9 cellular contexts compared by ENCODE assay signal in the genomic region with DNA sequence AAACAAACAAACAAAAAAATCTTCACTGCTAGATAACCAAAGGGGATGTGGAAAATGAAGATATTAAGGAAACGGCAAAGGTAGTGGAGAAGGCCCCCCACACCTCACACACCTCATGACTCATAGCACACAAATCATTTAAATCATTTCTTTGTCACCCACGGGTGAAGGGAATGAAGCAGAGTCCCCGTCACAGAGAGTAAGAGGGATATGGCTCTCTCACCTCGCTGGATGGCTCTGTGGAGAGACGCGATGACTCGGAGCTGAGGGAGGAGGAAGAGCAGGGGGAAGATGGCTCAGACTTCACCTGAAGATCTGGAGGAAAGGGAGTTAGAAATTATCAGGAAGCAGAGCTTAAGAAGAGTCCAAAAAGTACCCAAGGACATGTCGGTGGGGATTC. TPM values are rescaled to one million over a fixed set of nuclear protein-coding genes. Genes with fewer than 3 reads are reported as not detected.
DNase-seq lines count a peak whose midpoint lies in the region; ATAC-seq, FAIRE-seq and TF ChIP-seq lines count a peak whose summit lies in the region.
"Had no signal": no experiment of that assay in that cellular context is flagged by ENCODE, and none has a peak within 500 bp of the region (broad histone marks: within the 10 kb centered on the region; RNA-seq: fewer than 3 reads in every experiment).

No MANE protein-coding gene starts in this region.

- TF ChIP-seq POLR2A in NB4 (IDR thresholded peaks at IDR 0.05; ENCODE audit: extremely low read depth, insufficient read length) (no peak), H1 (IDR thresholded peaks at IDR 0.05; ENCODE audit: control extremely low read depth in 1 of 2, low read depth in 2 of 2, low read length in 2 of 2) (no peak)

- no peak for FAIRE-seq in H1 (lab: Jason Lieb, UNC)

- H2AK5ac ChIP-seq in H1 (ENCODE audit: low read depth, low read length): no peak overlapping the region

- no peak overlapping the region for H3K4ac ChIP-seq in H1 (replicated peaks; ENCODE audit: insufficient read length, low read depth, low read length)

- peak overlapping the region; percentile 17; the same call in 1 of the 2 replicates for H2BK12ac ChIP-seq in H1 (ENCODE audit: low read depth, low read length)

- DNase-seq in NB4 (ENCODE audit: low read depth) (no peak), H1 (ENCODE audit: low read depth in 1 of 2, low spot score in 2 of 2) (no peak), KBM-7 (no peak), AG08395 (ENCODE audit: low spot score) (no peak), NCI-H524 treated with DMSO at 0.1 percent for 48 hours (lab: John Stamatoyannopoulos, UW) (no peak)
- DNase-seq: NCI-H1092 treated with DMSO at 0.1 percent for 48 hours had no signal

- H3K27me3 ChIP-seq in BLaER1 (no peaks in the 10 kb centered on the region), H1 (replicated peaks in 1 of 4; ENCODE audit: control insufficient read depth in 3 of 4, extremely low read depth in 1 of 4, insufficient read depth in 3 of 4, low read length in 3 of 4) (no peaks in the 10 kb centered on the region), neuron (ENCODE audit: insufficient read depth, low read length) (no peaks in the 10 kb centered on the region)

- no peak for TF ChIP-seq RAD21 in H1 (IDR thresholded peaks at IDR 0.05 in 1 of 2, conservative IDR thresholded peaks at IDR 0.05 in 1 of 2; ENCODE audit: low read depth in 2 of 2, low read length in 2 of 2)

- no peak for TF ChIP-seq CTCF in NB4 (IDR thresholded peaks at IDR 0.05; ENCODE audit: low read depth, low read length)
- no peak for TF ChIP-seq CTCF in H1 (IDR thresholded peaks at IDR 0.05; ENCODE audit: control extremely low read depth in 1 of 3, insufficient read depth in 1 of 3, low read depth in 1 of 3, low read length in 3 of 3)

- WGBS in H1 (ENCODE audit: extremely low coverage in 1 of 2, insufficient coverage in 1 of 2, insufficient read length in 1 of 2, insufficient replicate concordance in 2 of 2, low coverage in 1 of 2, low lambda C conversion rate in 2 of 2, missing lambda C conversion rate in 1 of 2), 2 experiments: 86% methylated on average over 8 of the region's 8 CpGs; no CpG with 5 or more reads in 1 of the 2 experiments

- H3K4me1 ChIP-seq in BLaER1 (peaks cover 35% of the 10 kb centered on the region), H1 (replicated peaks in 1 of 4; ENCODE audit: control insufficient read depth in 3 of 4, insufficient read depth in 4 of 4, low read length in 3 of 4) (peaks cover 3 to 19% (median 8%) of the 10 kb centered on the region in 4 experiments; a peak in 6 of 7 replicates), neuron (ENCODE audit: insufficient read depth, low read length) (peaks cover 24% of the 10 kb centered on the region)

- CTCF ChIA-PET in H1 (lab: Charles Lee; ENCODE audit: partially characterized antibody): interaction anchor here (0.8 to 5.6 kb wide), 8 partner anchors 9 to 62 kb away, joined by 3 to 76 read pairs (median 7); a partner anchor contains a TSS

- no peak overlapping the region for H2BK20ac ChIP-seq in H1 (ENCODE audit: low read length)

- 0 out of 2 replicates have a peak overlapping the region, but pooled peaks have one; percentile 37 for H2BK15ac ChIP-seq in H1 (ENCODE audit: low read length)

- H4K20me1 ChIP-seq in BLaER1 (no peaks in the 10 kb centered on the region; the same call in 1 of the 2 replicates), H1 (replicated peaks in 1 of 2; ENCODE audit: control insufficient read depth in 1 of 2, insufficient read depth in 2 of 2, low read length in 2 of 2) (peaks cover 0 to 1% of the 10 kb centered on the region in 2 experiments)

- H3K27ac ChIP-seq in BLaER1 (no peak overlapping the region), H1 (ENCODE audit: low read depth, low read length) (peak overlapping the region; percentile 98; the same call in 1 of the 2 replicates)

- no peak overlapping the region for H2BK120ac ChIP-seq in H1 (replicated peaks; ENCODE audit: low read depth, low read length)

- H3K36me3 ChIP-seq in BLaER1 (peaks cover 50% of the 10 kb centered on the region), H1 (ENCODE audit: control insufficient read depth in 2 of 4, insufficient read depth in 4 of 4, low read length in 3 of 4) (peaks cover 0 to 10% (median 4%) of the 10 kb centered on the region in 4 experiments; a peak in 4 of 8 replicates), neuron (ENCODE audit: insufficient read depth, low read length) (peaks cover 29% of the 10 kb centered on the region)

- H3K18ac ChIP-seq in H1 (ENCODE audit: extremely low read depth, low read length): no peak overlapping the region

- peak overlapping the region; percentile 92 for H3K4me3 ChIP-seq in BLaER1
- H3K4me3 ChIP-seq in NB4 (ENCODE audit: low read depth, low read length): peak overlapping the region; percentile 99
- H3K4me3 ChIP-seq in H1 (ENCODE audit: extremely low read depth in 1 of 4, insufficient read depth in 2 of 4, low read depth in 3 of 4, low read length in 4 of 4): peak overlapping the region; percentile 95 to 100 (median 99); a peak in 6 of 8 replicates
- peak overlapping the region; percentile 88 for H3K4me3 ChIP-seq in neuron (ENCODE audit: low read length)

- H4K8ac ChIP-seq in H1 (ENCODE audit: extremely low read depth, insufficient read depth, low read length): no peak overlapping the region

- H3K9me3 ChIP-seq in BLaER1 (no peaks in the 10 kb centered on the region), H1 (ENCODE audit: insufficient read depth in 2 of 2, low read depth in 1 of 2, low read length in 1 of 2) (no peaks in the 10 kb centered on the region), neuron (ENCODE audit: low read length) (no peaks in the 10 kb centered on the region)

- TF ChIP-seq EP300 in H1 (IDR thresholded peaks at IDR 0.05; ENCODE audit: borderline replicate concordance in 1 of 2, low read depth in 2 of 2, low read length in 2 of 2): no peak

- peaks cover 5% of the 10 kb centered on the region for H3K23me2 ChIP-seq in H1 (ENCODE audit: low read depth, low read length)

- no peak overlapping the region for H3K56ac ChIP-seq in H1 (replicated peaks; ENCODE audit: insufficient read length, low read depth, low read length)

- no peak overlapping the region for H4K5ac ChIP-seq in H1 (ENCODE audit: insufficient read length, low read depth, low read length)

- H3K79me1 ChIP-seq in H1 (ENCODE audit: low read depth, low read length): peaks cover 2% of the 10 kb centered on the region; the same call in 1 of the 2 replicates

- ATAC-seq in HG02759 (IDR thresholded peaks at IDR 0.05; ENCODE audit: unreplicated experiment): no peak

- in situ Hi-C loops in KBM-7 (cut with MboI; ENCODE audit: low pct_unique_long_range_greater_than_20kb, low sequenced_read_pairs): no loop called here

- H2BK5ac ChIP-seq in H1 (ENCODE audit: low read depth, low read length): no peak overlapping the region

- no peak overlapping the region for H3K23ac ChIP-seq in H1 (ENCODE audit: insufficient read length)

- H3K4me2 ChIP-seq in BLaER1 (peak overlapping the region; percentile 92), H1 (ENCODE audit: insufficient read depth in 1 of 2, low read depth in 2 of 2, low read length in 2 of 2) (peak overlapping the region; percentile 82 to 98)

- no peak overlapping the region for H4K91ac ChIP-seq in H1 (replicated peaks; ENCODE audit: insufficient read length, low read length)

- H2AFZ ChIP-seq in H1 (ENCODE audit: low read length) (no peak overlapping the region), neuron (ENCODE audit: low read depth, low read length) (no peak overlapping the region)

- H3K79me2 ChIP-seq in H1 (ENCODE audit: control insufficient read depth in 1 of 2, insufficient read depth in 2 of 2, low read length in 2 of 2): peaks cover 0 to 12% of the 10 kb centered on the region in 2 experiments; a peak in 1 of 4 replicates

- H3K9ac ChIP-seq in BLaER1: peak overlapping the region; percentile 95
- peak overlapping the region in 3 of 4 experiments; percentile 96 to 97 (median 96); a peak in 6 of 7 replicates for H3K9ac ChIP-seq in H1 (replicated peaks in 1 of 4; ENCODE audit: extremely low read depth in 1 of 4, low read depth in 3 of 4, low read length in 3 of 4)

- no peak overlapping the region for H3K14ac ChIP-seq in H1 (ENCODE audit: insufficient read length)

- POLR2A ChIA-PET in H1 (lab: Charles Lee; ENCODE audit: partially characterized antibody): interaction anchor here (1.0 to 6.5 kb wide), 7 partner anchors 13 to 51 kb away, joined by 3 to 70 read pairs (median 15); a partner anchor contains a TSS

RNA-seq across cellular contexts. Expression of a gene that starts 1.2 kb away (rescaled TPM):
- 36.2 and 38.1 TPM in 2 replicates for total RNA-seq in H1 (2021; fragmentation: NEBNext Ultra II Directional; extraction: Animal tissue kit (Norgen Biotek cat#: 25700))
- 42.2 and 66.3 TPM in 2 replicates for polyA plus RNA-seq in H1 (2011; rRNA removed)
- polyA plus RNA-seq in H1 (2011; cell fraction: cytosol; rRNA removed): 37.2 TPM
- polyA plus RNA-seq in H1 (2011; cell fraction: nucleus; rRNA removed): 118 TPM
- 32.9 to 50.0 TPM (median 43.7 TPM) in 4 replicates for polyA plus RNA-seq in H1 (2012, experiment 1 of 2)
- 61.0 TPM for polyA plus RNA-seq in H1 (2012, experiment 2 of 2)
- 39.5 TPM for polyA plus RNA-seq in H1 (2013, experiment 1 of 2)
- 41.1 TPM for polyA plus RNA-seq in H1 (2013, experiment 2 of 2)
- polyA minus RNA-seq in H1 (2011; rRNA and poly(A)+ RNA removed): 28.8 and 31.4 TPM in 2 replicates
- polyA minus RNA-seq in H1 (2011; cell fraction: cytosol; rRNA and poly(A)+ RNA removed): 20.3 TPM
- polyA minus RNA-seq in H1 (2011; cell fraction: nucleus; rRNA and poly(A)+ RNA removed): 41.5 TPM

RNA-seq across cellular contexts. Expression of a gene that starts 3.2 kb away (rescaled TPM):
- 9.4 and 10.9 TPM in 2 replicates for total RNA-seq in H1 (2021; fragmentation: NEBNext Ultra II Directional; extraction: Animal tissue kit (Norgen Biotek cat#: 25700))
- 5.4 and 5.8 TPM in 2 replicates for polyA plus RNA-seq in H1 (2011; rRNA removed)
- 7.0 TPM for polyA plus RNA-seq in H1 (2011; cell fraction: cytosol; rRNA removed)
- 6.1 TPM for polyA plus RNA-seq in H1 (2011; cell fraction: nucleus; rRNA removed)
- polyA plus RNA-seq in H1 (2012, experiment 1 of 2): 9.7 to 13.9 TPM (median 10.9 TPM) in 4 replicates
- polyA plus RNA-seq in H1 (2012, experiment 2 of 2): 16.2 TPM
- 6.4 TPM for polyA plus RNA-seq in H1 (2013, experiment 1 of 2)
- 6.1 TPM for polyA plus RNA-seq in H1 (2013, experiment 2 of 2)
- 4.7 and 5.1 TPM in 2 replicates for polyA minus RNA-seq in H1 (2011; rRNA and poly(A)+ RNA removed)
- polyA minus RNA-seq in H1 (2011; cell fraction: cytosol; rRNA and poly(A)+ RNA removed): 3.7 TPM
- polyA minus RNA-seq in H1 (2011; cell fraction: nucleus; rRNA and poly(A)+ RNA removed): 4.1 TPM

RNA-seq across cellular contexts. Expression of a gene that starts 17.7 kb away (rescaled TPM):
- total RNA-seq in H1 (2021; fragmentation: NEBNext Ultra II Directional; extraction: Animal tissue kit (Norgen Biotek cat#: 25700)): 4.8 and 5.5 TPM in 2 replicates
- polyA plus RNA-seq in H1 (2011; rRNA removed): 3.1 and 6.5 TPM in 2 replicates
- 3.8 TPM for polyA plus RNA-seq in H1 (2011; cell fraction: cytosol; rRNA removed)
- polyA plus RNA-seq in H1 (2011; cell fraction: nucleus; rRNA removed): 19.4 TPM
- 2.7 to 5.3 TPM (median 4.8 TPM) in 4 replicates for polyA plus RNA-seq in H1 (2012, experiment 1 of 2)
- 2.0 TPM for polyA plus RNA-seq in H1 (2012, experiment 2 of 2)
- polyA plus RNA-seq in H1 (2013, experiment 1 of 2): 2.0 TPM
- 2.4 TPM for polyA plus RNA-seq in H1 (2013, experiment 2 of 2)
- polyA minus RNA-seq in H1 (2011; rRNA and poly(A)+ RNA removed): 2.6 and 3.6 TPM in 2 replicates
- 5.5 TPM for polyA minus RNA-seq in H1 (2011; cell fraction: cytosol; rRNA and poly(A)+ RNA removed)
- 7.9 TPM for polyA minus RNA-seq in H1 (2011; cell fraction: nucleus; rRNA and poly(A)+ RNA removed)

RNA-seq across cellular contexts. Expression of a gene that starts 24.9 kb away (rescaled TPM):
- total RNA-seq in H1 (2021; fragmentation: NEBNext Ultra II Directional; extraction: Animal tissue kit (Norgen Biotek cat#: 25700)): 2.8 TPM in 2 replicates
- 0.71 and 1.4 TPM in 2 replicates for polyA plus RNA-seq in H1 (2011; rRNA removed)
- polyA plus RNA-seq in H1 (2011; cell fraction: cytosol; rRNA removed): 0.45 TPM
- polyA plus RNA-seq in H1 (2011; cell fraction: nucleus; rRNA removed): 1.8 TPM
- 1.9 to 2.8 TPM (median 2.2 TPM) in 4 replicates for polyA plus RNA-seq in H1 (2012, experiment 1 of 2)
- polyA plus RNA-seq in H1 (2012, experiment 2 of 2): 2.5 TPM
- 5.9 TPM for polyA plus RNA-seq in H1 (2013, experiment 1 of 2)
- 5.7 TPM for polyA plus RNA-seq in H1 (2013, experiment 2 of 2)
- 0.13 and 0.49 TPM in 2 replicates for polyA minus RNA-seq in H1 (2011; rRNA and poly(A)+ RNA removed)
- polyA minus RNA-seq in H1 (2011; cell fraction: cytosol; rRNA and poly(A)+ RNA removed): 1.1 TPM
- 0.20 TPM for polyA minus RNA-seq in H1 (2011; cell fraction: nucleus; rRNA and poly(A)+ RNA removed)

RNA-seq across cellular contexts. Expression of a gene that starts 27.1 kb away (rescaled TPM):
- total RNA-seq in H1 (2021; fragmentation: NEBNext Ultra II Directional; extraction: Animal tissue kit (Norgen Biotek cat#: 25700)): 24.1 and 27.9 TPM in 2 replicates
- polyA plus RNA-seq in H1 (2011; rRNA removed): 39.0 and 39.5 TPM in 2 replicates
- 34.9 TPM for polyA plus RNA-seq in H1 (2011; cell fraction: cytosol; rRNA removed)
- polyA plus RNA-seq in H1 (2011; cell fraction: nucleus; rRNA removed): 69.6 TPM
- 24.2 to 36.4 TPM (median 28.5 TPM) in 4 replicates for polyA plus RNA-seq in H1 (2012, experiment 1 of 2)
- polyA plus RNA-seq in H1 (2012, experiment 2 of 2): 31.7 TPM
- 36.6 TPM for polyA plus RNA-seq in H1 (2013, experiment 1 of 2)
- 34.6 TPM for polyA plus RNA-seq in H1 (2013, experiment 2 of 2)
- polyA minus RNA-seq in H1 (2011; rRNA and poly(A)+ RNA removed): 18.9 and 51.4 TPM in 2 replicates
- 10.9 TPM for polyA minus RNA-seq in H1 (2011; cell fraction: cytosol; rRNA and poly(A)+ RNA removed)
- 18.3 TPM for polyA minus RNA-seq in H1 (2011; cell fraction: nucleus; rRNA and poly(A)+ RNA removed)
